ENCODE assay signal across 20 cellular contexts in the genomic region with DNA sequence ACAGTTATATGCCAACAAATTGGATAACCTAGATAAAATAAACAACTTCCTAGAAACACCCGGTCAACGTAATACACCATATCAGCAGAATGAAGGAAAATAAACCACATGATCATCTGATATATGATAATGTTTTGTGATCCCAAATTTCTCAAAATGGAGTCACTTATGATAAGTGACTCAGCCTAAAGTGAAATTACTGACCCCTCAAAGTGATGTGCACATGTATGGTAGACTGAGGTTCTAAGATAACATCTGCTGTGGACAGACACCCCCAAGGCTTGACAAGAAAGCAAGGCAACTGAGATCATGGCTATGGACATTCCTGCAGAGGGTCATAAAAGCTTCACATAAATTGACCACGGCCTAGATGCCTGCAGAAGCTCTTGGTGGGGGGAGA.
DNase-seq lines count a peak whose midpoint lies in the region; ATAC-seq, FAIRE-seq and TF ChIP-seq lines count a peak whose summit lies in the region.
"Had no signal": no experiment of that assay in that cellular context is flagged by ENCODE, and none has a peak within 500 bp of the region (broad histone marks: within the 10 kb centered on the region; RNA-seq: fewer than 3 reads in every experiment).

No MANE protein-coding gene starts in this region.

- no peak overlapping the region for H3K4me3 Mint-ChIP-seq in nephron progenitor cell
- H3K4me3 Mint-ChIP-seq: CD14-positive monocyte; CD4-positive, alpha-beta memory T cell had no signal

- H3K4me3 ChIP-seq in IMR-90 (ENCODE audit: insufficient read depth, low read depth, low read length) (no peak overlapping the region), K562 (no peak overlapping the region)
- H3K4me3 ChIP-seq: BLaER1 had no signal

- ATAC-seq in IMR-90 (ENCODE audit: low read depth) = no peak
- no peak; the same call in 2 of the 3 replicates for ATAC-seq in K562
- no peak for ATAC-seq in HG03175 (IDR thresholded peaks at IDR 0.05; ENCODE audit: unreplicated experiment)
- ATAC-seq: HCT116 had no signal

- no TSS peak for BruUV-seq in IMR-90 (replicated peaks; lab: Mats Ljungman, UMichigan)
- no TSS peak for BruUV-seq in K562 (replicated peaks; lab: Mats Ljungman, UMichigan)

- H3K56ac ChIP-seq in IMR-90 (ENCODE audit: extremely low read depth, insufficient read depth, low read length) = no peak overlapping the region

- H2AK5ac ChIP-seq in IMR-90 (ENCODE audit: low read depth, low read length) = 0 out of 2 replicates have a peak overlapping the region, but pooled peaks have one; percentile 24

- no peak overlapping the region for H4K91ac ChIP-seq in IMR-90 (ENCODE audit: insufficient read depth, low read depth, low read length)

- in situ Hi-C loops in IMR-90 (cut with MboI; ENCODE audit: low sequenced_read_pairs) = no loop called here
- in situ Hi-C loops in K562 (cut with MboI) = no loop called here

- H3K4me1 ChIP-seq in IMR-90 (ENCODE audit: control insufficient read depth, insufficient read depth, low read length) (no peaks in the 10 kb centered on the region), K562 (replicated peaks in 1 of 2; ENCODE audit: control insufficient read depth in 2 of 2, insufficient read depth in 2 of 2, low read length in 2 of 2) (no peaks in the 10 kb centered on the region)

- H3K4me1 Mint-ChIP-seq in nephron progenitor cell = peaks cover 21% of the 10 kb centered on the region
- H3K4me1 Mint-ChIP-seq: CD14-positive monocyte had no signal

- no peaks in the 10 kb centered on the region for H3K36me3 ChIP-seq in IMR-90 (ENCODE audit: control insufficient read depth, insufficient read depth, low read length)
- no peaks in the 10 kb centered on the region; the same call in 2 of the 3 replicates for H3K36me3 ChIP-seq in K562 (ENCODE audit: control insufficient read depth, insufficient read depth, low read length)
- H3K36me3 ChIP-seq: BLaER1 had no signal

- H4K8ac ChIP-seq in IMR-90 (ENCODE audit: low read depth in 2 of 2, low read length in 2 of 2) = no peak overlapping the region

- TF ChIP-seq RAD21 in IMR-90 (IDR thresholded peaks at IDR 0.05; ENCODE audit: low read length) (no peak), K562 (CRISPR knock-in tag; conservative IDR thresholded peaks at IDR 0.05 in 1 of 2, IDR thresholded peaks at IDR 0.05 in 1 of 2) (no peak)

- H2AK9ac ChIP-seq in IMR-90 (replicated peaks; ENCODE audit: low read depth, low read length, poor library complexity) = no peak overlapping the region

- no peak overlapping the region for H3K14ac ChIP-seq in IMR-90 (replicated peaks; ENCODE audit: low read depth, low read length)

- DNase-seq in EH (ENCODE audit: low read depth) (peak; percentile 38), IMR-90 (no peak), K562 (ENCODE audit: extremely low read depth in 1 of 4, low spot score in 3 of 4) (no peak), nephron progenitor cell (no peak), NCI-H2107 (lab: John Stamatoyannopoulos, UW) (no peak), NCI-H82 (lab: John Stamatoyannopoulos, UW) (no peak), GM19240 (ENCODE audit: insufficient read length, low spot score) (no peak)
- DNase-seq: 8988T; CD4-positive, alpha-beta memory T cell; DMS79 treated with DMSO at 0.1 percent for 48 hours; GDM1; GOT3; H7; KBM-7 had no signal

- CTCF ChIA-PET in IMR-90 (lab: Yijun Ruan, JAX) (no interaction called here), K562 (lab: Yijun Ruan, JAX; ENCODE audit: low intra/inter-chr PET ratio) (no interaction called here)

- no peak overlapping the region for H4K5ac ChIP-seq in IMR-90 (ENCODE audit: low read depth, low read length)

- H3K27me3 Mint-ChIP-seq in nephron progenitor cell (ENCODE audit: low read depth, poor library complexity) = no peaks in the 10 kb centered on the region

- H3K4ac ChIP-seq in IMR-90 (ENCODE audit: low read depth, low read length) = peak overlapping the region; percentile 20; the same call in 1 of the 2 replicates

- H3K9ac ChIP-seq in IMR-90 (ENCODE audit: low read depth, low read length) (no peak overlapping the region), K562 (ENCODE audit: insufficient read depth in 1 of 2, low read depth in 2 of 2, low read length in 2 of 2) (no peak overlapping the region)
- H3K9ac ChIP-seq: BLaER1 had no signal

- TF ChIP-seq POLR2A in IMR-90 (IDR thresholded peaks at IDR 0.05; ENCODE audit: low read depth, low read length) = no peak
- no peak for TF ChIP-seq POLR2A in K562 (conservative IDR thresholded peaks at IDR 0.05)

- TF ChIP-seq CTCF in IMR-90 (conservative IDR thresholded peaks at IDR 0.05; ENCODE audit: low read depth, low read length) (no peak), K562 (IDR thresholded peaks at IDR 0.05 in 2 of 3, conservative IDR thresholded peaks at IDR 0.05 in 1 of 3; ENCODE audit: insufficient read depth in 2 of 3, low read depth in 1 of 3, low read length in 3 of 3) (no peak), nephron progenitor cell (IDR thresholded peaks at IDR 0.05) (no peak)

- no peak overlapping the region for H3K18ac ChIP-seq in IMR-90 (ENCODE audit: low read depth, low read length)

- no peak for FAIRE-seq in K562 (lab: Jason Lieb, UNC)
- FAIRE-seq: GM12892, GM18507 had no signal

- H3K36me3 Mint-ChIP-seq in nephron progenitor cell (ENCODE audit: low read depth) = no peaks in the 10 kb centered on the region
- H3K36me3 Mint-ChIP-seq: CD14-positive monocyte; CD4-positive, alpha-beta memory T cell had no signal

- peak overlapping the region; percentile 47 for H3K27ac Mint-ChIP-seq in nephron progenitor cell
- H3K27ac Mint-ChIP-seq: CD14-positive monocyte; CD4-positive, alpha-beta memory T cell had no signal

- H2BK120ac ChIP-seq in IMR-90 (ENCODE audit: low read depth, low read length) = no peak overlapping the region

- TF ChIP-seq EP300 in K562 (IDR thresholded peaks at IDR 0.05; ENCODE audit: low read length) = no peak

- H3K9me1 ChIP-seq in IMR-90 (ENCODE audit: insufficient read depth, low read length) = no peaks in the 10 kb centered on the region
- no peaks in the 10 kb centered on the region for H3K9me1 ChIP-seq in K562 (ENCODE audit: control insufficient read depth, insufficient read depth, low read length)

- no peaks in the 10 kb centered on the region for H3K79me2 ChIP-seq in K562 (ENCODE audit: control insufficient read depth, insufficient read depth, low read length)

- H2BK20ac ChIP-seq in IMR-90 (ENCODE audit: low read depth, low read length) = no peak overlapping the region

- POLR2A ChIA-PET in IMR-90 (lab: Charles Lee; ENCODE audit: unreplicated experiment) = no interaction called here
- POLR2A ChIA-PET in K562 (lab: Yijun Ruan, JAX) = interaction anchor here (1.0 kb wide), 1 partner anchor 11 kb away, joined by 4 read pairs; no protein-coding TSS in a partner anchor

- H3K27ac ChIP-seq in IMR-90 (ENCODE audit: insufficient read depth, low read length) (no peak overlapping the region), K562 (ENCODE audit: extremely low read depth, low read depth, low read length) (no peak overlapping the region)
- H3K27ac ChIP-seq: BLaER1 had no signal

- intact Hi-C loops in IMR-90 (cut with micrococcal nuclease) (no loop called here), K562 (cut with micrococcal nuclease) (no loop called here)

- no peak overlapping the region for H2BK15ac ChIP-seq in IMR-90 (ENCODE audit: low read depth, low read length)

- no peaks in the 10 kb centered on the region for H3K79me1 ChIP-seq in IMR-90 (ENCODE audit: low read depth in 1 of 2, low read length in 2 of 2)

- no CpG with 5 or more reads among the region's 3 CpGs for WGBS in IMR-90 (ENCODE audit: extremely low coverage in 2 of 2, insufficient read length in 1 of 2), 2 experiments
- WGBS in K562 (ENCODE audit: insufficient coverage, low coverage, missing lambda C conversion rate) = 9% methylated on average over 3 of the region's 3 CpGs

- H3K9me3 Mint-ChIP-seq in nephron progenitor cell = no peaks in the 10 kb centered on the region
- H3K9me3 Mint-ChIP-seq: CD4-positive, alpha-beta memory T cell had no signal

- no peaks in the 10 kb centered on the region for H3K9me3 ChIP-seq in IMR-90 (ENCODE audit: control insufficient read depth, insufficient read depth, low read length)
- H3K9me3 ChIP-seq in K562 (replicated peaks; ENCODE audit: control insufficient read depth, insufficient read depth, low read depth, low read length) = no peaks in the 10 kb centered on the region
- H3K9me3 ChIP-seq: BLaER1 had no signal

- H3K27me3 ChIP-seq in IMR-90 (ENCODE audit: control insufficient read depth, insufficient read depth, low read length) = no peaks in the 10 kb centered on the region
- no peaks in the 10 kb centered on the region for H3K27me3 ChIP-seq in K562 (ENCODE audit: control insufficient read depth in 2 of 2, insufficient read depth in 2 of 2, low read length in 2 of 2)
- H3K27me3 ChIP-seq: BLaER1 had no signal

- H2AFZ ChIP-seq in IMR-90 (replicated peaks; ENCODE audit: low read length, poor library complexity) (no peak overlapping the region), K562 (ENCODE audit: low read depth, low read length) (no peak overlapping the region)

- H2BK5ac ChIP-seq in IMR-90 (ENCODE audit: low read depth, low read length, poor library complexity, severe bottlenecking) = no peak overlapping the region

- H3K4me2 ChIP-seq in IMR-90 (ENCODE audit: low read depth, low read length) (no peak overlapping the region), K562 (ENCODE audit: insufficient read depth, low read length) (no peak overlapping the region)
- H3K4me2 ChIP-seq: BLaER1 had no signal

- no peak overlapping the region for H3K23ac ChIP-seq in IMR-90 (ENCODE audit: low read depth, low read length)

- H4K20me1 ChIP-seq in IMR-90 (ENCODE audit: insufficient read depth, low read length) (no peaks in the 10 kb centered on the region), K562 (replicated peaks; ENCODE audit: control insufficient read depth, insufficient read depth, low read length) (no peaks in the 10 kb centered on the region)
- H4K20me1 ChIP-seq: BLaER1 had no signal

- dilution Hi-C loops in IMR-90 (cut with HindIII; ENCODE audit: low sequenced_read_pairs, unreplicated experiment) = no loop called here

TF ChIP-seq in IMR-90, 13 proteins besides CTCF, POLR2A, EP300 and RAD21 (continues in another document):
- no peak for TF ChIP-seq RCOR1 (IDR thresholded peaks at IDR 0.05; ENCODE audit: insufficient replicate concordance, low read length)
- TF ChIP-seq RFX5 (IDR thresholded peaks at IDR 0.05; ENCODE audit: low read depth, low read length) = no peak
- no peak for TF ChIP-seq CEBPB (IDR thresholded peaks at IDR 0.05; ENCODE audit: low read depth, low read length)
- no peak for TF ChIP-seq MXI1 (IDR thresholded peaks at IDR 0.05; ENCODE audit: borderline replicate concordance, low read depth, low read length)
- no peak for TF ChIP-seq SMC3 (IDR thresholded peaks at IDR 0.05; ENCODE audit: low read depth, low read length)

TF ChIP-seq in K562, 482 proteins besides CTCF, POLR2A, EP300 and RAD21 (continues in another document):
- TF ChIP-seq NRF1 (conservative IDR thresholded peaks at IDR 0.05 in 1 of 2, IDR thresholded peaks at IDR 0.05 in 1 of 2) = no peak
